8 cellular contexts compared by ENCODE assay signal in genomic region chr5:6715758-6716633, GRCh38. TPM values are rescaled to one million over a fixed set of nuclear protein-coding genes. Genes with fewer than 3 reads are reported as not detected.
DNase-seq lines count a peak whose midpoint lies in the region; TF ChIP-seq lines count a peak whose summit lies in the region.

No MANE protein-coding gene starts in this region.

- BruUV-seq in Calu3 (replicated peaks; lab: Mats Ljungman, UMichigan), result no TSS peak

- CTCF ChIA-PET in Calu3 (lab: Charles Lee), result no interaction called here

- peaks cover 47% of the 10 kb centered on the region for H3K4me1 Mint-ChIP-seq in Calu3 (ENCODE audit: low read depth, unreplicated experiment)
- peaks cover 67% of the 10 kb centered on the region for H3K4me1 Mint-ChIP-seq in neural crest cell

- DNase-seq in Calu3, result no peak
- peak; percentile 22 for DNase-seq in NCI-H69 (lab: John Stamatoyannopoulos, UW)
- DNase-seq in choroid plexus epithelial cell (ENCODE audit: low read depth), result no peak
- no peak for DNase-seq in neural crest cell (ENCODE audit: low read depth, low spot score)
- DNase-seq in SK-N-DZ (ENCODE audit: low spot score), result no peak
- no peak for DNase-seq in middle frontal gyrus (ENCODE audit: extremely low spot score, low spot score)
- DNase-seq in GOT3 (lab: John Stamatoyannopoulos, UW), result no peak
- no peak for DNase-seq in GM19240 (ENCODE audit: insufficient read length, low spot score)

- H3K9me3 Mint-ChIP-seq in Calu3 (ENCODE audit: low read depth, unreplicated experiment), result no peaks in the 10 kb centered on the region
- no peaks in the 10 kb centered on the region for H3K9me3 Mint-ChIP-seq in neural crest cell

- no peaks in the 10 kb centered on the region for H3K27me3 Mint-ChIP-seq in Calu3 (ENCODE audit: unreplicated experiment)
- no peaks in the 10 kb centered on the region for H3K27me3 Mint-ChIP-seq in neural crest cell (ENCODE audit: low read depth)

- H3K36me3 Mint-ChIP-seq in Calu3 (ENCODE audit: insufficient read depth, unreplicated experiment) (peaks cover 35% of the 10 kb centered on the region), neural crest cell (ENCODE audit: low read depth) (peaks cover 2% of the 10 kb centered on the region)

- H3K27ac Mint-ChIP-seq in Calu3 (ENCODE audit: unreplicated experiment) (peak overlapping the region; percentile 62), neural crest cell (ENCODE audit: unreplicated experiment) (no peak overlapping the region)

- H3K4me3 Mint-ChIP-seq in Calu3 (ENCODE audit: low read depth, unreplicated experiment), result peak overlapping the region; percentile 78
- H3K4me3 Mint-ChIP-seq in neural crest cell, result peak overlapping the region; percentile 95

- H3K4me3 ChIP-seq in choroid plexus epithelial cell (ENCODE audit: low read depth, low read length), result peak overlapping the region; percentile 80

- TF ChIP-seq CTCF in Calu3 (IDR thresholded peaks at IDR 0.05; ENCODE audit: unreplicated experiment) (no peak), choroid plexus epithelial cell (conservative IDR thresholded peaks at IDR 0.05; ENCODE audit: low read depth, low read length) (no peak), neural crest cell (conservative IDR thresholded peaks at IDR 0.05) (no peak)

- intact Hi-C loops in Calu3 (cut with micrococcal nuclease; ENCODE audit: unreplicated experiment), result no loop called here

RNA-seq across cellular contexts. Expression of gene TENT4A, which starts 2.8 kb away (rescaled TPM):
- total RNA-seq in Calu3 (2022), result 34.4 and 39.9 TPM in 2 replicates
- 39.3 and 41.2 TPM in 2 replicates for total RNA-seq in neural crest cell
- polyA plus RNA-seq in SK-N-DZ (2014; cell fraction: cytosol; rRNA removed), result 11.5 and 16.6 TPM in 2 replicates
- polyA plus RNA-seq in SK-N-DZ (2014; cell fraction: nucleus; rRNA removed), result 57.7 and 92.4 TPM in 2 replicates
